ENCODE assay signal across 13 cellular contexts in the genomic region with DNA sequence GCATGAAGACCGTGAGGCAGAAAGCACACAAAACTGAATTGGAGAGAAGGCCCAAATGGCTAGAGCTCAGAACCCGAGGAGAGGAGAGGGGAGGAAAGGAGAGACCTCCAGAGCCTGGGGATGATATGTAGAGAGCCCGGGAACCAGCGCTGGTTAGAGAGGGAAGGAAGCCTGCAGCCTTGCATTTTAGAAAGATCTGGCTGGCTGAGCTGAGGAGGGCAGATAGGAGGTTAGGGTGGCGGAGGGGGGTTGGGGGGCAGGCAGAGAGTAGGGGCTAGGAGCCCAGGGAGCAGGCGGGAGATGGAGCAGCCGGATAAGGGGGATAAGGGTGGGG.
DNase-seq lines count a peak whose midpoint lies in the region; ATAC-seq and TF ChIP-seq lines count a peak whose summit lies in the region.
"Had no signal": no experiment of that assay in that cellular context is flagged by ENCODE, and none has a peak within 500 bp of the region (broad histone marks: within the 10 kb centered on the region; RNA-seq: fewer than 3 reads in every experiment).

No MANE protein-coding gene starts in this region.

- no peaks in the 10 kb centered on the region for H3K36me3 ChIP-seq in HCT116 (ENCODE audit: control insufficient read depth in 1 of 2, insufficient read depth in 2 of 2, low read length in 2 of 2)
- peaks cover 0 to 5% (median 1%) of the 10 kb centered on the region in 4 donors for H3K36me3 ChIP-seq in stomach
- H3K36me3 ChIP-seq in HAP-1 (replicated peaks) = peaks cover 10% of the 10 kb centered on the region; the same call in 1 of the 2 replicates

- H3K36me3 Mint-ChIP-seq in activated T-helper 17 cell treated with anti-CD3 and anti-CD28 coated beads, Interleukin-2, amount 50 U/mL, for 72 hours (ENCODE audit: low read depth) = peaks cover 76% of the 10 kb centered on the region

- peak overlapping the region; percentile 81 for H3K9ac ChIP-seq in HCT116 (ENCODE audit: low read length)

- no peak for TF ChIP-seq RAD21 in HCT116 (IDR thresholded peaks at IDR 0.05; ENCODE audit: low read depth)

- no peaks in the 10 kb centered on the region for H4K20me1 ChIP-seq in HCT116 (ENCODE audit: insufficient read depth)

- H3K4me3 ChIP-seq in HCT116 (replicated peaks in 1 of 2; ENCODE audit: low read depth in 1 of 2, low read length in 2 of 2) (no peak overlapping the region), stomach (no peak overlapping the region), HAP-1 (no peak overlapping the region)
- H3K4me3 ChIP-seq: SJSA1 had no signal

- H3K9me3 ChIP-seq in HCT116 (ENCODE audit: control insufficient read depth in 1 of 2, insufficient read depth in 1 of 2, low read depth in 1 of 2, low read length in 2 of 2) = no peaks in the 10 kb centered on the region
- H3K9me3 ChIP-seq in stomach = no peaks in the 10 kb centered on the region
- H3K9me3 ChIP-seq in HAP-1 = no peaks in the 10 kb centered on the region
- H3K9me3 ChIP-seq: SJSA1 had no signal

- CTCF ChIA-PET in HCT116 (lab: Charles Lee) = interaction anchor here (1.6 kb wide), 1 partner anchor 355 kb away, joined by 3 read pairs; no protein-coding TSS in a partner anchor

- no TSS peak for BruUV-seq in HCT116 (replicated peaks; lab: Mats Ljungman, UMichigan)

- RAD21 ChIA-PET in HCT116 (lab: Charles Lee; ENCODE audit: low non-redundant PET in 1 of 2, low total read pairs in 2 of 2, uncharacterized antibody in 2 of 2, unreplicated experiment in 2 of 2) = no interaction called here

- TF ChIP-seq POLR2A in HCT116 (IDR thresholded peaks at IDR 0.05; ENCODE audit: borderline replicate concordance, extremely low read depth, insufficient read depth, insufficient read length) (no peak), stomach (IDR thresholded peaks at IDR 0.05) (no peak)

- H2AFZ ChIP-seq in HCT116 (ENCODE audit: low read depth, low read length, poor library complexity, severe bottlenecking) = no peak overlapping the region

- TF ChIP-seq EP300 in stomach (IDR thresholded peaks at IDR 0.05) = no peak

- no peak overlapping the region for H3K4me2 ChIP-seq in HCT116 (ENCODE audit: low read length)

- no peaks in the 10 kb centered on the region for H3K27me3 Mint-ChIP-seq in activated T-helper 17 cell treated with anti-CD3 and anti-CD28 coated beads, Interleukin-2, amount 50 U/mL, for 72 hours

- peaks cover 37% of the 10 kb centered on the region for H3K4me1 Mint-ChIP-seq in activated T-helper 17 cell treated with anti-CD3 and anti-CD28 coated beads, Interleukin-2, amount 50 U/mL, for 72 hours

- H3K27ac Mint-ChIP-seq in activated T-helper 17 cell treated with anti-CD3 and anti-CD28 coated beads, Interleukin-2, amount 50 U/mL, for 72 hours = peak overlapping the region; percentile 64

- in situ Hi-C loops in HAP-1 (cut with MboI; ENCODE audit: low sequenced_read_pairs) = no loop called here

- WGBS in stomach, 5 donors = 31 to 73% (median 50%) methylated on average over 7 of the region's 7 CpGs

- peaks cover 70 to 100% of the 10 kb centered on the region in 2 experiments for H3K4me1 ChIP-seq in HCT116 (ENCODE audit: control insufficient read depth in 1 of 2, insufficient read depth in 2 of 2, low read length in 2 of 2)
- peaks cover 80 to 97% (median 91%) of the 10 kb centered on the region in 4 donors for H3K4me1 ChIP-seq in stomach
- H3K4me1 ChIP-seq in HAP-1 = peaks cover 35% of the 10 kb centered on the region

- no peaks in the 10 kb centered on the region for H3K9me2 ChIP-seq in HCT116 (ENCODE audit: insufficient read depth)

- no peak for ATAC-seq in HCT116
- ATAC-seq in activated T-helper 17 cell treated with anti-CD3 and anti-CD28 coated beads, Interleukin-2, amount 50 U/mL, for 72 hours (replicated peaks) = no peak
- no peak for ATAC-seq in HG03432 (IDR thresholded peaks at IDR 0.05; ENCODE audit: unreplicated experiment)

- H3K9me3 Mint-ChIP-seq in activated T-helper 17 cell treated with anti-CD3 and anti-CD28 coated beads, Interleukin-2, amount 50 U/mL, for 72 hours = no peaks in the 10 kb centered on the region

- peak overlapping the region; percentile 46 for H3K4me3 Mint-ChIP-seq in activated T-helper 17 cell treated with anti-CD3 and anti-CD28 coated beads, Interleukin-2, amount 50 U/mL, for 72 hours

- intact Hi-C loops in HCT116 (cut with micrococcal nuclease) (no loop called here), stomach (cut with DNase I; ENCODE audit: low total_unique reads) (loop anchor here (10.0 kb wide), 1 partner anchor 111 kb away; no protein-coding TSS in a partner anchor)

- peak overlapping the region; percentile 100 for H3K27ac ChIP-seq in HCT116 (ENCODE audit: low read depth, low read length)
- peak overlapping the region; percentile 79 to 100 (median 100) for H3K27ac ChIP-seq in stomach
- H3K27ac ChIP-seq: SJSA1 had no signal

- no peak for TF ChIP-seq CTCF in HCT116 (IDR thresholded peaks at IDR 0.05 in 2 of 3, conservative IDR thresholded peaks at IDR 0.05 in 1 of 3; ENCODE audit: borderline replicate concordance in 1 of 3, insufficient read depth in 1 of 3, low read depth in 2 of 3, low read length in 2 of 3)
- TF ChIP-seq CTCF in stomach (IDR thresholded peaks at IDR 0.05) = no peak

- H3K27me3 ChIP-seq in HCT116 (ENCODE audit: insufficient read depth, low read length) = no peaks in the 10 kb centered on the region
- H3K27me3 ChIP-seq in stomach = no peaks in the 10 kb centered on the region
- no peaks in the 10 kb centered on the region for H3K27me3 ChIP-seq in HAP-1 (ENCODE audit: low read depth)
- H3K27me3 ChIP-seq: SJSA1 had no signal

- POLR2A ChIA-PET in HCT116 (lab: Charles Lee) = interaction anchor here (0.7 to 5.4 kb wide), 6 partner anchors 10 to 534 kb away, joined by 3 to 34 read pairs (median 4); no protein-coding TSS in a partner anchor

- H3K79me2 ChIP-seq in HCT116 (ENCODE audit: insufficient read depth, low read length) = peaks cover 60% of the 10 kb centered on the region

- DNase-seq in HCT116 (ENCODE audit: low read depth, low spot score) (no peak), left kidney (ENCODE audit: low read depth, low spot score) (peak; percentile 21), stomach (no peak), mucosa of gallbladder (ENCODE audit: low spot score) (no peak), OCI-M2 (lab: John Stamatoyannopoulos, UW; ENCODE audit: unreplicated experiment) (no peak), HAP-1 (ENCODE audit: low spot score in 2 of 2) (no peak)
- DNase-seq: activated CD4-positive, CD25-positive, alpha-beta regulatory T cell treated with anti-CD3 and anti-CD28 coated beads, Interleukin-2, amount 50 U/mL, for 72 hours; islet precursor cell; NCI-H1417 treated with DMSO at 0.1 percent for 48 hours; stimulated activated CD4-positive, alpha-beta T cell treated with anti-CD3 and anti-CD28 coated beads, Interleukin-4, amount 100 ng/mL, for 4 hours had no signal

TF ChIP-seq in HCT116, 20 proteins besides CTCF, POLR2A, EP300 and RAD21 (continues in another document):
- TF ChIP-seq EGR1 (IDR thresholded peaks at IDR 0.05; ENCODE audit: low read depth) = no peak
- no peak for TF ChIP-seq SRF (IDR thresholded peaks at IDR 0.05; ENCODE audit: low read depth)
- no peak for TF ChIP-seq FOSL1 (IDR thresholded peaks at IDR 0.05; ENCODE audit: low read depth)
- no peak for TF ChIP-seq CEBPB (IDR thresholded peaks at IDR 0.05; ENCODE audit: low read depth)
- no peak for TF ChIP-seq ZFX (IDR thresholded peaks at IDR 0.05)
- no peak for TF ChIP-seq JUND (IDR thresholded peaks at IDR 0.05)
- no peak for TF ChIP-seq ZNF274 (IDR thresholded peaks at IDR 0.05; ENCODE audit: low read depth, low read length)
- TF ChIP-seq, protein P1, sequence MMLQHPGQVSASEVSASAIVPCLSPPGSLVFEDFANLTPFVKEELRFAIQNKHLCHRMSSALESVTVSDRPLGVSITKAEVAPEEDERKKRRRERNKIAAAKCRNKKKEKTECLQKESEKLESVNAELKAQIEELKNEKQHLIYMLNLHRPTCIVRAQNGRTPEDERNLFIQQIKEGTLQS (IDR thresholded peaks at IDR 0.05) = no peak
- no peak for TF ChIP-seq TCF7L2 (IDR thresholded peaks at IDR 0.05; ENCODE audit: borderline replicate concordance, extremely low read depth, insufficient read depth, insufficient read length)
- no peak for TF ChIP-seq CBX3 (IDR thresholded peaks at IDR 0.05; ENCODE audit: low read depth)
- TF ChIP-seq, protein P2, sequence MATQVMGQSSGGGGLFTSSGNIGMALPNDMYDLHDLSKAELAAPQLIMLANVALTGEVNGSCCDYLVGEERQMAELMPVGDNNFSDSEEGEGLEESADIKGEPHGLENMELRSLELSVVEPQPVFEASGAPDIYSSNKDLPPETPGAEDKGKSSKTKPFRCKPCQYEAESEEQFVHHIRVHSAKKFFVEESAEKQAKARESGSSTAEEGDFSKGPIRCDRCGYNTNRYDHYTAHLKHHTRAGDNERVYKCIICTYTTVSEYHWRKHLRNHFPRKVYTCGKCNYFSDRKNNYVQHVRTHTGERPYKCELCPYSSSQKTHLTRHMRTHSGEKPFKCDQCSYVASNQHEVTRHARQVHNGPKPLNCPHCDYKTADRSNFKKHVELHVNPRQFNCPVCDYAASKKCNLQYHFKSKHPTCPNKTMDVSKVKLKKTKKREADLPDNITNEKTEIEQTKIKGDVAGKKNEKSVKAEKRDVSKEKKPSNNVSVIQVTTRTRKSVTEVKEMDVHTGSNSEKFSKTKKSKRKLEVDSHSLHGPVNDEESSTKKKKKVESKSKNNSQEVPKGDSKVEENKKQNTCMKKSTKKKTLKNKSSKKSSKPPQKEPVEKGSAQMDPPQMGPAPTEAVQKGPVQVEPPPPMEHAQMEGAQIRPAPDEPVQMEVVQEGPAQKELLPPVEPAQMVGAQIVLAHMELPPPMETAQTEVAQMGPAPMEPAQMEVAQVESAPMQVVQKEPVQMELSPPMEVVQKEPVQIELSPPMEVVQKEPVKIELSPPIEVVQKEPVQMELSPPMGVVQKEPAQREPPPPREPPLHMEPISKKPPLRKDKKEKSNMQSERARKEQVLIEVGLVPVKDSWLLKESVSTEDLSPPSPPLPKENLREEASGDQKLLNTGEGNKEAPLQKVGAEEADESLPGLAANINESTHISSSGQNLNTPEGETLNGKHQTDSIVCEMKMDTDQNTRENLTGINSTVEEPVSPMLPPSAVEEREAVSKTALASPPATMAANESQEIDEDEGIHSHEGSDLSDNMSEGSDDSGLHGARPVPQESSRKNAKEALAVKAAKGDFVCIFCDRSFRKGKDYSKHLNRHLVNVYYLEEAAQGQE (IDR thresholded peaks at IDR 0.05; ENCODE audit: low read depth) = no peak
- TF ChIP-seq YY1 (IDR thresholded peaks at IDR 0.05; ENCODE audit: extremely low read depth, insufficient replicate concordance, low read depth, low read length) = no peak
- TF ChIP-seq EZH2phosphoT487 (IDR thresholded peaks at IDR 0.05; ENCODE audit: borderline replicate concordance) = no peak
- TF ChIP-seq SP1 (IDR thresholded peaks at IDR 0.05; ENCODE audit: low read depth) = no peak
